In genomic region chr20:15241696-15242095, GRCh38 we compare ENCODE assay signal across 21 cellular contexts.
DNase-seq lines count a peak whose midpoint lies in the region; ATAC-seq and TF ChIP-seq lines count a peak whose summit lies in the region.
"Had no signal": no experiment of that assay in that cellular context is flagged by ENCODE, and none has a peak within 500 bp of the region (broad histone marks: within the 10 kb centered on the region; RNA-seq: fewer than 3 reads in every experiment).

No MANE protein-coding gene starts in this region.

- POLR2A ChIA-PET in SK-N-SH (lab: Yijun Ruan, JAX) = no interaction called here
- POLR2A ChIA-PET in PC-3 (lab: Charles Lee; ENCODE audit: unreplicated experiment) = no interaction called here

- H3K79me2 ChIP-seq in SK-N-SH (ENCODE audit: insufficient read depth) = no peaks in the 10 kb centered on the region
- H3K79me2 ChIP-seq in PC-3 (ENCODE audit: low read length) = no peaks in the 10 kb centered on the region

- no peaks in the 10 kb centered on the region for H3K9me2 ChIP-seq in SK-N-SH
- H3K9me2 ChIP-seq in PC-3 (replicated peaks; ENCODE audit: low read length) = no peaks in the 10 kb centered on the region

- DNase-seq in SK-N-SH (no peak), SK-N-DZ (ENCODE audit: low spot score) (peak; percentile 36), foreskin melanocyte (peak; percentile 81), PC-3 (no peak), hepatic stellate cell (ENCODE audit: low spot score) (no peak), NCI-H2081 (lab: John Stamatoyannopoulos, UW) (no peak)
- DNase-seq: GOT3; HCEC 1CT; NCI-H1105; NCI-H146; NCI-H2029; NCI-H345; NCI-H524; NCI-H774; NK-92 treated with Interleukin-12 subunit alpha and Interleukin-12 subunit beta, amount 100 ng/mL, for 24 hours; SW 1271 had no signal

- H4K20me1 ChIP-seq in SK-N-SH (ENCODE audit: insufficient read depth) (no peaks in the 10 kb centered on the region), PC-3 (ENCODE audit: low read length) (no peaks in the 10 kb centered on the region)

- no TSS peak for BruUV-seq in PC-3 (replicated peaks; lab: Mats Ljungman, UMichigan)

- H3K4me1 ChIP-seq in SK-N-SH (ENCODE audit: control insufficient read depth in 1 of 2, insufficient read depth in 2 of 2, low read depth in 1 of 2, low read length in 1 of 2) (no peaks in the 10 kb centered on the region; a peak in 1 of 4 replicates), PC-3 (ENCODE audit: insufficient read depth, low read length) (no peaks in the 10 kb centered on the region)

- H3K9ac ChIP-seq in SK-N-SH (no peak overlapping the region), PC-3 (ENCODE audit: low read length) (no peak overlapping the region)
- H3K9ac ChIP-seq: KMS-11 had no signal

- no peak for TF ChIP-seq CTCF in SK-N-SH (IDR thresholded peaks at IDR 0.05)
- TF ChIP-seq CTCF in PC-3 (conservative IDR thresholded peaks at IDR 0.05; ENCODE audit: low read depth, low read length) = no peak

- H3K27ac ChIP-seq in SK-N-SH (ENCODE audit: low read depth in 2 of 2, low read length in 1 of 2) = no peak overlapping the region
- H3K27ac ChIP-seq in PC-3 (ENCODE audit: low read length) = no peak overlapping the region
- H3K27ac ChIP-seq: 22Rv1, KMS-11 had no signal

- no peak overlapping the region for H2AFZ ChIP-seq in SK-N-SH (ENCODE audit: low read depth)
- no peak overlapping the region for H2AFZ ChIP-seq in PC-3 (ENCODE audit: low read length)

- H3F3A ChIP-seq in SK-N-SH (replicated peaks; ENCODE audit: insufficient read depth) = no peaks in the 10 kb centered on the region
- no peaks in the 10 kb centered on the region for H3F3A ChIP-seq in PC-3 (ENCODE audit: low read length, unreplicated experiment)

- H3K9me3 ChIP-seq in SK-N-SH = no peaks in the 10 kb centered on the region
- no peaks in the 10 kb centered on the region for H3K9me3 ChIP-seq in PC-3 (ENCODE audit: low read length)

- TF ChIP-seq RAD21 in SK-N-SH (IDR thresholded peaks at IDR 0.05; ENCODE audit: low read length) = no peak

- intact Hi-C loops in PC-3 (cut with micrococcal nuclease) = no loop called here

- CTCF ChIA-PET in SK-N-SH (lab: Yijun Ruan, JAX) = interaction anchor here (0.6 kb wide), 1 partner anchor 1362 kb away, joined by 3 read pairs; no protein-coding TSS in a partner anchor
- CTCF ChIA-PET in PC-3 (lab: Charles Lee) = no interaction called here

- H3K27me3 ChIP-seq in SK-N-SH (ENCODE audit: insufficient read depth) = no peaks in the 10 kb centered on the region
- H3K27me3 ChIP-seq in PC-3 (ENCODE audit: low read length) = no peaks in the 10 kb centered on the region

- H3K4me3 ChIP-seq in SK-N-SH (ENCODE audit: low read depth in 2 of 2, low read length in 1 of 2) (no peak overlapping the region), PC-3 (ENCODE audit: low read length) (no peak overlapping the region)

- H3K4me2 ChIP-seq in SK-N-SH (no peak overlapping the region), PC-3 (ENCODE audit: low read length) (no peak overlapping the region)
- H3K4me2 ChIP-seq: KMS-11 had no signal

- H3K36me3 ChIP-seq in SK-N-SH (replicated peaks in 1 of 2; ENCODE audit: control insufficient read depth in 1 of 2, insufficient read depth in 2 of 2, low read length in 1 of 2) (no peaks in the 10 kb centered on the region), PC-3 (ENCODE audit: low read depth, low read length) (no peaks in the 10 kb centered on the region)

- no peak for TF ChIP-seq EP300 in SK-N-SH (IDR thresholded peaks at IDR 0.05; ENCODE audit: borderline replicate concordance in 1 of 2, low read depth in 1 of 2, low read length in 1 of 2)

- ATAC-seq in SK-N-SH treated with all-trans-retinoic acid at 6 μM for 48 hours (no peak), PC-3 (no peak), HG02973 (IDR thresholded peaks at IDR 0.05; ENCODE audit: unreplicated experiment) (no peak)
- ATAC-seq: Panc1 had no signal

TF ChIP-seq in SK-N-SH treated with all-trans-retinoic acid at 6 μM for 48 hours, 23 proteins besides CTCF, POLR2A, EP300 and RAD21:
- TF ChIP-seq ARNTL (CRISPR knock-in tag; IDR thresholded peaks at IDR 0.05; ENCODE audit: borderline replicate concordance, low read depth) (no peak), ZNF8 (CRISPR knock-in tag; IDR thresholded peaks at IDR 0.05) (no peak), GLIS3 (CRISPR knock-in tag; IDR thresholded peaks at IDR 0.05) (no peak), ZNF565 (CRISPR knock-in tag; conservative IDR thresholded peaks at IDR 0.05; ENCODE audit: low read depth) (no peak), ISL1 (CRISPR knock-in tag; IDR thresholded peaks at IDR 0.05) (peak; percentile 85)

TF ChIP-seq in SK-N-SH, 30 proteins besides CTCF, POLR2A, EP300 and RAD21:
- TF ChIP-seq, protein P1, sequence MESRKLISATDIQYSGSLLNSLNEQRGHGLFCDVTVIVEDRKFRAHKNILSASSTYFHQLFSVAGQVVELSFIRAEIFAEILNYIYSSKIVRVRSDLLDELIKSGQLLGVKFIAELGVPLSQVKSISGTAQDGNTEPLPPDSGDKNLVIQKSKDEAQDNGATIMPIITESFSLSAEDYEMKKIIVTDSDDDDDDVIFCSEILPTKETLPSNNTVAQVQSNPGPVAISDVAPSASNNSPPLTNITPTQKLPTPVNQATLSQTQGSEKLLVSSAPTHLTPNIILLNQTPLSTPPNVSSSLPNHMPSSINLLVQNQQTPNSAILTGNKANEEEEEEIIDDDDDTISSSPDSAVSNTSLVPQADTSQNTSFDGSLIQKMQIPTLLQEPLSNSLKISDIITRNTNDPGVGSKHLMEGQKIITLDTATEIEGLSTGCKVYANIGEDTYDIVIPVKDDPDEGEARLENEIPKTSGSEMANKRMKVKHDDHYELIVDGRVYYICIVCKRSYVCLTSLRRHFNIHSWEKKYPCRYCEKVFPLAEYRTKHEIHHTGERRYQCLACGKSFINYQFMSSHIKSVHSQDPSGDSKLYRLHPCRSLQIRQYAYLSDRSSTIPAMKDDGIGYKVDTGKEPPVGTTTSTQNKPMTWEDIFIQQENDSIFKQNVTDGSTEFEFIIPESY (IDR thresholded peaks at IDR 0.05; ENCODE audit: borderline replicate concordance, low read depth) = no peak
- no peak for TF ChIP-seq RCOR1 (IDR thresholded peaks at IDR 0.05; ENCODE audit: low read length)
- TF ChIP-seq JUND (IDR thresholded peaks at IDR 0.05) = no peak
- no peak for TF ChIP-seq RXRA (IDR thresholded peaks at IDR 0.05; ENCODE audit: borderline replicate concordance, low read depth)
- no peak for TF ChIP-seq YY1 (IDR thresholded peaks at IDR 0.05; ENCODE audit: low read depth)
- no peak for TF ChIP-seq TEAD4 (IDR thresholded peaks at IDR 0.05; ENCODE audit: borderline replicate concordance, insufficient read depth)
- no peak for TF ChIP-seq PBX3 (IDR thresholded peaks at IDR 0.05)
- TF ChIP-seq SIN3A (IDR thresholded peaks at IDR 0.05; ENCODE audit: borderline replicate concordance, low read depth, low read length) = no peak
- no peak for TF ChIP-seq MXI1 (IDR thresholded peaks at IDR 0.05; ENCODE audit: low read depth, low read length)
- TF ChIP-seq FOXJ3 (CRISPR knock-in tag; IDR thresholded peaks at IDR 0.05) = no peak
- no peak for TF ChIP-seq GATA2 (CRISPR knock-in tag; IDR thresholded peaks at IDR 0.05)
- TF ChIP-seq RFX5 (IDR thresholded peaks at IDR 0.05; ENCODE audit: low read length) = no peak
- TF ChIP-seq, protein P2, sequence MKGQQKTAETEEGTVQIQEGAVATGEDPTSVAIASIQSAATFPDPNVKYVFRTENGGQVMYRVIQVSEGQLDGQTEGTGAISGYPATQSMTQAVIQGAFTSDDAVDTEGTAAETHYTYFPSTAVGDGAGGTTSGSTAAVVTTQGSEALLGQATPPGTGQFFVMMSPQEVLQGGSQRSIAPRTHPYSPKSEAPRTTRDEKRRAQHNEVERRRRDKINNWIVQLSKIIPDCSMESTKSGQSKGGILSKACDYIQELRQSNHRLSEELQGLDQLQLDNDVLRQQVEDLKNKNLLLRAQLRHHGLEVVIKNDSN (IDR thresholded peaks at IDR 0.05; ENCODE audit: borderline replicate concordance, low read depth) = no peak

Comparison
In these comparisons a context has a peak if more than half of its experiments do, and no peak if none do; other contexts are left out.
1. DNase-seq: peak in SK-N-DZ (single experiment) and foreskin melanocyte (single experiment); none in SK-N-SH (single experiment), PC-3 (single experiment), hepatic stellate cell (single experiment) and NCI-H2081 (0 of 2).